Comparison of ENCODE assay signal across 14 cellular contexts in genomic region chr4:168654206-168655174, GRCh38.
DNase-seq lines count a peak whose midpoint lies in the region; ATAC-seq, FAIRE-seq and TF ChIP-seq lines count a peak whose summit lies in the region.
"Had no signal": no experiment of that assay in that cellular context is flagged by ENCODE, and none has a peak within 500 bp of the region (broad histone marks: within the 10 kb centered on the region; RNA-seq: fewer than 3 reads in every experiment).

No MANE protein-coding gene starts in this region.

- H2BK12ac ChIP-seq in H1 (ENCODE audit: low read depth, low read length) = no peak overlapping the region

- H3K18ac ChIP-seq in H1 (ENCODE audit: extremely low read depth, low read length) = no peak overlapping the region

- no peak overlapping the region for H2BK120ac ChIP-seq in H1 (replicated peaks; ENCODE audit: low read depth, low read length)

- H2BK20ac ChIP-seq in H1 (ENCODE audit: low read length) = no peak overlapping the region

- no peak overlapping the region for H3K56ac ChIP-seq in H1 (replicated peaks; ENCODE audit: insufficient read length, low read depth, low read length)

- TF ChIP-seq EP300 in H1 (IDR thresholded peaks at IDR 0.05; ENCODE audit: borderline replicate concordance in 1 of 2, low read depth in 2 of 2, low read length in 2 of 2) = no peak

- H3K27ac Mint-ChIP-seq in activated naive CD4-positive, alpha-beta T cell treated with anti-CD3 and anti-CD28 coated beads for 36 hours = no peak overlapping the region
- no peak overlapping the region for H3K27ac Mint-ChIP-seq in CD4-positive, alpha-beta T cell
- H3K27ac Mint-ChIP-seq: activated naive CD8-positive, alpha-beta T cell treated with anti-CD3 and anti-CD28 coated beads, Interleukin-2, amount 50 U/mL, for 24 hours; dendritic cell treated with granulocyte-macrophage colony-stimulating factor and Interleukin-4, amounts not matched to agents 40 ng/mL and 50 ng/mL, for 4 days; T-helper 2 cell treated with Interferon-gamma antibody and Interleukin-4, amounts not matched to agents 5 μg/mL and 100 μg/mL, for 36 hours had no signal

- H3K9me3 ChIP-seq in H1 (ENCODE audit: insufficient read depth in 2 of 2, low read depth in 1 of 2, low read length in 1 of 2) (no peaks in the 10 kb centered on the region), parathyroid adenoma (ENCODE audit: control insufficient read depth, low read length) (no peaks in the 10 kb centered on the region)
- no peaks in the 10 kb centered on the region for H3K9me3 ChIP-seq in CD4-positive, alpha-beta T cell (ENCODE audit: control insufficient read depth, low read length)

- H4K8ac ChIP-seq in H1 (ENCODE audit: extremely low read depth, insufficient read depth, low read length) = no peak overlapping the region

- H3K4me3 Mint-ChIP-seq in activated naive CD4-positive, alpha-beta T cell treated with anti-CD3 and anti-CD28 coated beads for 36 hours = no peak overlapping the region
- no peak overlapping the region for H3K4me3 Mint-ChIP-seq in CD4-positive, alpha-beta T cell
- H3K4me3 Mint-ChIP-seq: activated naive CD8-positive, alpha-beta T cell treated with anti-CD3 and anti-CD28 coated beads, Interleukin-2, amount 50 U/mL, for 24 hours; dendritic cell treated with granulocyte-macrophage colony-stimulating factor and Interleukin-4, amounts not matched to agents 40 ng/mL and 50 ng/mL, for 4 days; T-helper 2 cell treated with Interferon-gamma antibody and Interleukin-4, amounts not matched to agents 5 μg/mL and 100 μg/mL, for 36 hours had no signal

- no peak overlapping the region for H3K4ac ChIP-seq in H1 (replicated peaks; ENCODE audit: insufficient read length, low read depth, low read length)

- TF ChIP-seq POLR2A in H1 (IDR thresholded peaks at IDR 0.05; ENCODE audit: control extremely low read depth in 1 of 2, low read depth in 2 of 2, low read length in 2 of 2) = no peak

- no peaks in the 10 kb centered on the region for H3K36me3 Mint-ChIP-seq in activated naive CD4-positive, alpha-beta T cell treated with anti-CD3 and anti-CD28 coated beads for 36 hours (ENCODE audit: low read depth)
- no peaks in the 10 kb centered on the region for H3K36me3 Mint-ChIP-seq in CD4-positive, alpha-beta T cell (ENCODE audit: low read depth)

- no peak for TF ChIP-seq RAD21 in H1 (IDR thresholded peaks at IDR 0.05 in 1 of 2, conservative IDR thresholded peaks at IDR 0.05 in 1 of 2; ENCODE audit: low read depth in 2 of 2, low read length in 2 of 2)

- H3K79me1 ChIP-seq in H1 (ENCODE audit: low read depth, low read length) = no peaks in the 10 kb centered on the region

- CTCF ChIA-PET in H1 (lab: Charles Lee; ENCODE audit: partially characterized antibody) = interaction anchor here (1.0 to 1.3 kb wide), 4 partner anchors 8 to 69 kb away, joined by 3 to 4 read pairs (median 3); no protein-coding TSS in a partner anchor
- CTCF ChIA-PET in activated naive CD4-positive, alpha-beta T cell treated with anti-CD3 and anti-CD28 coated beads for 36 hours (lab: Charles Lee) = no interaction called here
- CTCF ChIA-PET in CD4-positive, alpha-beta T cell (lab: Charles Lee) = no interaction called here

- no peak overlapping the region for H3K23ac ChIP-seq in H1 (ENCODE audit: insufficient read length)

- no peaks in the 10 kb centered on the region for H3K27me3 ChIP-seq in H1 (replicated peaks in 1 of 4; ENCODE audit: control insufficient read depth in 3 of 4, extremely low read depth in 1 of 4, insufficient read depth in 3 of 4, low read length in 3 of 4)
- no peaks in the 10 kb centered on the region for H3K27me3 ChIP-seq in parathyroid adenoma (ENCODE audit: control insufficient read depth, insufficient read depth, low read length)
- H3K27me3 ChIP-seq in CD4-positive, alpha-beta T cell (ENCODE audit: control insufficient read depth, insufficient read depth, low read length) = peaks cover 5% of the 10 kb centered on the region

- DNase-seq in HPDE6-E6E7 (ENCODE audit: extremely low spot score) (peak; percentile 29), NCI-H69 (lab: John Stamatoyannopoulos, UW) (peak; percentile 93), H1 (ENCODE audit: low read depth in 1 of 2, low spot score in 2 of 2) (no peak), OCI-M2 (lab: John Stamatoyannopoulos, UW; ENCODE audit: unreplicated experiment) (no peak), NCI-H146 (lab: John Stamatoyannopoulos, UW) (no peak)
- no peak for DNase-seq in activated naive CD4-positive, alpha-beta T cell treated with anti-CD3 and anti-CD28 coated beads for 36 hours
- no peak for DNase-seq in CD4-positive, alpha-beta T cell
- DNase-seq: activated naive CD8-positive, alpha-beta T cell treated with anti-CD3 and anti-CD28 coated beads, Interleukin-2, amount 50 U/mL, for 24 hours; head of caudate nucleus; midbrain had no signal

- H3K27me3 Mint-ChIP-seq in activated naive CD4-positive, alpha-beta T cell treated with anti-CD3 and anti-CD28 coated beads for 36 hours (ENCODE audit: low read depth) = peaks cover 31% of the 10 kb centered on the region
- H3K27me3 Mint-ChIP-seq in CD4-positive, alpha-beta T cell = peaks cover 38% of the 10 kb centered on the region

- no peak for ATAC-seq in CD4-positive, alpha-beta T cell (ENCODE audit: poor library complexity)
- ATAC-seq: activated naive CD8-positive, alpha-beta T cell treated with anti-CD3 and anti-CD28 coated beads, Interleukin-2, amount 50 U/mL, for 24 hours had no signal

- H2BK5ac ChIP-seq in H1 (ENCODE audit: low read depth, low read length) = no peak overlapping the region

- H2BK15ac ChIP-seq in H1 (ENCODE audit: low read length) = 0 out of 2 replicates have a peak overlapping the region, but pooled peaks have one; percentile 12

- peaks cover 3% of the 10 kb centered on the region for H3K4me1 Mint-ChIP-seq in activated naive CD4-positive, alpha-beta T cell treated with anti-CD3 and anti-CD28 coated beads for 36 hours (ENCODE audit: low read depth)
- peaks cover 8% of the 10 kb centered on the region for H3K4me1 Mint-ChIP-seq in CD4-positive, alpha-beta T cell (ENCODE audit: low read depth)
- H3K4me1 Mint-ChIP-seq: activated naive CD8-positive, alpha-beta T cell treated with anti-CD3 and anti-CD28 coated beads, Interleukin-2, amount 50 U/mL, for 24 hours had no signal

- H3K14ac ChIP-seq in H1 (ENCODE audit: insufficient read length) = no peak overlapping the region

- H4K5ac ChIP-seq in H1 (ENCODE audit: insufficient read length, low read depth, low read length) = no peak overlapping the region

- H3K27ac ChIP-seq in H1 (ENCODE audit: low read depth, low read length) = no peak overlapping the region
- H3K27ac ChIP-seq in parathyroid adenoma = peak overlapping the region; percentile 73
- no peak overlapping the region for H3K27ac ChIP-seq in CD4-positive, alpha-beta T cell (ENCODE audit: low read depth, low read length)
- H3K27ac ChIP-seq: HL-60 had no signal

- H3K9me3 Mint-ChIP-seq in activated naive CD4-positive, alpha-beta T cell treated with anti-CD3 and anti-CD28 coated beads for 36 hours = no peaks in the 10 kb centered on the region
- no peaks in the 10 kb centered on the region for H3K9me3 Mint-ChIP-seq in CD4-positive, alpha-beta T cell
- H3K9me3 Mint-ChIP-seq: activated naive CD8-positive, alpha-beta T cell treated with anti-CD3 and anti-CD28 coated beads, Interleukin-2, amount 50 U/mL, for 24 hours; dendritic cell treated with granulocyte-macrophage colony-stimulating factor and Interleukin-4, amounts not matched to agents 40 ng/mL and 50 ng/mL, for 4 days; T-helper 2 cell treated with Interferon-gamma antibody and Interleukin-4, amounts not matched to agents 5 μg/mL and 100 μg/mL, for 36 hours had no signal

- no peaks in the 10 kb centered on the region for H3K23me2 ChIP-seq in H1 (ENCODE audit: low read depth, low read length)

- no peak overlapping the region for H4K91ac ChIP-seq in H1 (replicated peaks; ENCODE audit: insufficient read length, low read length)

- intact Hi-C loops in activated naive CD4-positive, alpha-beta T cell treated with anti-CD3 and anti-CD28 coated beads for 36 hours (cut with micrococcal nuclease) = no loop called here
- intact Hi-C loops in CD4-positive, alpha-beta T cell (cut with DNase I, micrococcal nuclease) = no loop called here

- H4K20me1 ChIP-seq in H1 (replicated peaks in 1 of 2; ENCODE audit: control insufficient read depth in 1 of 2, insufficient read depth in 2 of 2, low read length in 2 of 2) = no peaks in the 10 kb centered on the region

- POLR2A ChIA-PET in H1 (lab: Charles Lee; ENCODE audit: partially characterized antibody) = no interaction called here
- POLR2A ChIA-PET in CD4-positive, alpha-beta T cell (lab: Charles Lee) = no interaction called here

- no peak overlapping the region for H2AK5ac ChIP-seq in H1 (ENCODE audit: low read depth, low read length)

- no peak overlapping the region for H2AFZ ChIP-seq in H1 (ENCODE audit: low read length)
- H2AFZ ChIP-seq in parathyroid adenoma = no peak overlapping the region

- TF ChIP-seq CTCF in H1 (IDR thresholded peaks at IDR 0.05; ENCODE audit: control extremely low read depth in 1 of 3, insufficient read depth in 1 of 3, low read depth in 1 of 3, low read length in 3 of 3) (no peak), parathyroid adenoma (IDR thresholded peaks at IDR 0.05) (no peak)
- no peak for TF ChIP-seq CTCF in CD4-positive, alpha-beta T cell (IDR thresholded peaks at IDR 0.05)

- WGBS in H1 (ENCODE audit: extremely low coverage in 1 of 2, insufficient coverage in 1 of 2, insufficient read length in 1 of 2, insufficient replicate concordance in 2 of 2, low coverage in 1 of 2, low lambda C conversion rate in 2 of 2, missing lambda C conversion rate in 1 of 2), 2 experiments = 59% methylated on average over 3 of the region's 3 CpGs; no CpG with 5 or more reads in 1 of the 2 experiments

- no peak overlapping the region for H3K4me2 ChIP-seq in H1 (ENCODE audit: insufficient read depth in 1 of 2, low read depth in 2 of 2, low read length in 2 of 2)
- H3K4me2 ChIP-seq in parathyroid adenoma (ENCODE audit: low read length) = no peak overlapping the region

- H3K4me3 ChIP-seq in H1 (ENCODE audit: extremely low read depth in 1 of 4, insufficient read depth in 2 of 4, low read depth in 3 of 4, low read length in 4 of 4) (no peak overlapping the region), parathyroid adenoma (ENCODE audit: low read depth, low read length) (no peak overlapping the region)

- H3K36me3 ChIP-seq in H1 (ENCODE audit: control insufficient read depth in 2 of 4, insufficient read depth in 4 of 4, low read length in 3 of 4) (no peaks in the 10 kb centered on the region), parathyroid adenoma (ENCODE audit: control insufficient read depth, insufficient read depth, low read length) (no peaks in the 10 kb centered on the region)

- H3K4me1 ChIP-seq in H1 (replicated peaks in 1 of 4; ENCODE audit: control insufficient read depth in 3 of 4, insufficient read depth in 4 of 4, low read length in 3 of 4) (peaks cover 0 to 6% (median 2%) of the 10 kb centered on the region in 4 experiments; a peak in 2 of 7 replicates), parathyroid adenoma (peaks cover 19% of the 10 kb centered on the region)

- no peak overlapping the region for H3K9ac ChIP-seq in H1 (replicated peaks in 1 of 4; ENCODE audit: extremely low read depth in 1 of 4, low read depth in 3 of 4, low read length in 3 of 4)
- no peak overlapping the region for H3K9ac ChIP-seq in parathyroid adenoma

- H3K79me2 ChIP-seq in H1 (ENCODE audit: control insufficient read depth in 1 of 2, insufficient read depth in 2 of 2, low read length in 2 of 2) = no peaks in the 10 kb centered on the region
- peaks cover 27% of the 10 kb centered on the region for H3K79me2 ChIP-seq in parathyroid adenoma

- FAIRE-seq in H1 (lab: Jason Lieb, UNC) = no peak

Comparison
In these comparisons a context has a peak if more than half of its experiments do, and no peak if none do; other contexts are left out.
1. DNase-seq: peak in HPDE6-E6E7 (single experiment) and NCI-H69 (single experiment); none in H1 (0 of 2), activated naive CD4-positive, alpha-beta T cell treated with anti-CD3 and anti-CD28 coated beads for 36 hours (single experiment), OCI-M2 (single experiment), NCI-H146 (single experiment) and CD4-positive, alpha-beta T cell (0 of 10).